In genomic region chrX:44105228-44105913, GRCh38 we compare ENCODE assay signal across 27 cellular contexts.
DNase-seq lines count a peak whose midpoint lies in the region; ATAC-seq and TF ChIP-seq lines count a peak whose summit lies in the region.
"Had no signal": no experiment of that assay in that cellular context is flagged by ENCODE, and none has a peak within 500 bp of the region (broad histone marks: within the 10 kb centered on the region; RNA-seq: fewer than 3 reads in every experiment).

No MANE protein-coding gene starts in this region.

- peak; percentile 4 for DNase-seq in A673 (ENCODE audit: low spot score)
- DNase-seq in ELR (ENCODE audit: low read depth), result peak; percentile 1
- DNase-seq in SK-MEL-5 (ENCODE audit: low read depth, low spot score), result peak; percentile 15
- DNase-seq in foreskin keratinocyte, result no peak
- DNase-seq in H7, result no peak
- DNase-seq in hepatic stellate cell (ENCODE audit: low spot score), result no peak
- no peak for DNase-seq in T-helper 9 cell
- DNase-seq in stimulated activated naive CD8-positive, alpha-beta T cell treated with anti-CD3 and anti-CD28 coated beads, Interleukin-15, amount 100 ng/mL, for 72 hours, result no peak
- DNase-seq: activated CD4-positive, alpha-beta T cell treated with anti-CD3 and anti-CD28 coated beads for 48 hours; activated T-cell treated with anti-CD3 and anti-CD28 coated beads, Interleukin-2, amount 50 U/mL, for 4 hours; brain microvascular endothelial cell; colonic mucosa; esophagus squamous epithelium; GDM1; GM23248; Kasumi-1; kidney glomerular epithelial cell; NCI-H1048; NCI-H187; NCI-H2227 treated with DMSO at 0.1 percent for 48 hours; NCI-H774; PC-9; psoas muscle; SIG-M5; stimulated activated CD8-positive, alpha-beta memory T cell treated with anti-CD3 and anti-CD28 coated beads, Interleukin-4, amount 100 ng/mL, for 48 hours; T-helper 1 cell; transverse colon had no signal

- intact Hi-C loops in A673 (cut with micrococcal nuclease; ENCODE audit: unreplicated experiment), result no loop called here

- H3K27me3 Mint-ChIP-seq in stimulated activated naive CD8-positive, alpha-beta T cell treated with anti-CD3 and anti-CD28 coated beads, Interleukin-15, amount 100 ng/mL, for 72 hours, result no peaks in the 10 kb centered on the region

- H3K4me1 ChIP-seq in A673 (ENCODE audit: insufficient read depth, low read length, poor library complexity, severe bottlenecking) (no peaks in the 10 kb centered on the region), foreskin keratinocyte (no peaks in the 10 kb centered on the region)
- H3K4me1 ChIP-seq: colonic mucosa, esophagus squamous epithelium, psoas muscle, transverse colon had no signal

- no peaks in the 10 kb centered on the region for H3K27me3 ChIP-seq in A673 (replicated peaks; ENCODE audit: insufficient read depth, low read depth, low read length, poor library complexity)
- H3K27me3 ChIP-seq in foreskin keratinocyte, result no peaks in the 10 kb centered on the region
- H3K27me3 ChIP-seq in H7 (ENCODE audit: control insufficient read depth, insufficient read depth, low read length), result no peaks in the 10 kb centered on the region
- H3K27me3 ChIP-seq: brain microvascular endothelial cell, colonic mucosa, esophagus squamous epithelium, transverse colon had no signal

- H3K4me1 Mint-ChIP-seq in stimulated activated naive CD8-positive, alpha-beta T cell treated with anti-CD3 and anti-CD28 coated beads, Interleukin-15, amount 100 ng/mL, for 72 hours, result no peaks in the 10 kb centered on the region

- H3K4me3 Mint-ChIP-seq in stimulated activated naive CD8-positive, alpha-beta T cell treated with anti-CD3 and anti-CD28 coated beads, Interleukin-15, amount 100 ng/mL, for 72 hours, result no peak overlapping the region
- H3K4me3 Mint-ChIP-seq: activated T-cell treated with anti-CD3 and anti-CD28 coated beads, Interleukin-2, amount 50 U/mL, for 4 hours had no signal

- H3K9me3 Mint-ChIP-seq in stimulated activated naive CD8-positive, alpha-beta T cell treated with anti-CD3 and anti-CD28 coated beads, Interleukin-15, amount 100 ng/mL, for 72 hours, result peaks cover 7 to 12% of the 10 kb centered on the region in 2 donors

- H3K36me3 ChIP-seq in A673 (ENCODE audit: insufficient read depth, low read length, poor library complexity, severe bottlenecking), result no peaks in the 10 kb centered on the region
- H3K36me3 ChIP-seq in H7 (replicated peaks; ENCODE audit: control insufficient read depth, insufficient read depth, low read length), result no peaks in the 10 kb centered on the region
- H3K36me3 ChIP-seq: brain microvascular endothelial cell, colonic mucosa, esophagus squamous epithelium, transverse colon had no signal

- ATAC-seq in foreskin keratinocyte, result no peak
- ATAC-seq in stimulated activated naive CD8-positive, alpha-beta T cell treated with anti-CD3 and anti-CD28 coated beads, Interleukin-15, amount 100 ng/mL, for 72 hours, result no peak
- ATAC-seq: activated T-cell treated with anti-CD3 and anti-CD28 coated beads, Interleukin-2, amount 50 U/mL, for 4 hours; psoas muscle had no signal

- no peak overlapping the region for H3K27ac Mint-ChIP-seq in stimulated activated naive CD8-positive, alpha-beta T cell treated with anti-CD3 and anti-CD28 coated beads, Interleukin-15, amount 100 ng/mL, for 72 hours

- in situ Hi-C loops in SK-MEL-5 (cut with HindIII; ENCODE audit: low pct_unique_long_range_greater_than_20kb, low sequenced_read_pairs), result no loop called here

- TF ChIP-seq CTCF in A673 (conservative IDR thresholded peaks at IDR 0.05; ENCODE audit: low read depth, low read length), result no peak
- TF ChIP-seq CTCF in foreskin keratinocyte (conservative IDR thresholded peaks at IDR 0.05), result peak; percentile 34

- CTCF ChIA-PET in A673 (lab: Charles Lee), result no interaction called here

- no peaks in the 10 kb centered on the region for H3K9me3 ChIP-seq in A673 (ENCODE audit: low read depth, low read length, poor library complexity, severe bottlenecking)
- H3K9me3 ChIP-seq: colonic mucosa, esophagus squamous epithelium, psoas muscle, transverse colon had no signal

- no TSS peak for BruUV-seq in A673 (replicated peaks; lab: Mats Ljungman, UMichigan)

- H3K27ac ChIP-seq in A673 (ENCODE audit: low read depth, low read length, poor library complexity, severe bottlenecking), result no peak overlapping the region
- H3K27ac ChIP-seq in foreskin keratinocyte, result no peak overlapping the region
- H3K27ac ChIP-seq: brain microvascular endothelial cell, colonic mucosa, esophagus squamous epithelium, GM23248, PC-9, psoas muscle, transverse colon had no signal

- H3K4me3 ChIP-seq in A673 (ENCODE audit: low read depth, low read length, poor library complexity, severe bottlenecking) (no peak overlapping the region), H7 (ENCODE audit: insufficient read depth, low read depth, low read length) (no peak overlapping the region)
- H3K4me3 ChIP-seq: colonic mucosa, esophagus squamous epithelium, GM23248, PC-9, psoas muscle, transverse colon had no signal

- POLR2A ChIA-PET in A673 (lab: Charles Lee; ENCODE audit: low non-redundant PET), result no interaction called here

Comparison
In these comparisons a context has a peak if more than half of its experiments do, and no peak if none do; other contexts are left out.
1. DNase-seq: peak in A673 (single experiment), ELR (single experiment) and SK-MEL-5 (single experiment); none in foreskin keratinocyte (0 of 2), H7 (single experiment), hepatic stellate cell (single experiment), T-helper 9 cell (single experiment) and stimulated activated naive CD8-positive, alpha-beta T cell treated with anti-CD3 and anti-CD28 coated beads, Interleukin-15, amount 100 ng/mL, for 72 hours (0 of 2).